In genomic region chr9:126301985-126302603, GRCh38 we compare ENCODE assay signal across 8 cellular contexts. TPM values are rescaled to one million over a fixed set of nuclear protein-coding genes. Genes with fewer than 3 reads are reported as not detected.
DNase-seq lines count a peak whose midpoint lies in the region; ATAC-seq and TF ChIP-seq lines count a peak whose summit lies in the region.

No MANE protein-coding gene starts in this region.

- H3K9me3 Mint-ChIP-seq in activated naive CD8-positive, alpha-beta T cell treated with anti-CD3 and anti-CD28 coated beads, Interleukin-2, amount 10 ng/mL, durations not matched to agents 7 days and 5 days = no peaks in the 10 kb centered on the region

- TF ChIP-seq POLR2A in prostate gland (IDR thresholded peaks at IDR 0.05) = no peak

- H3K4me3 ChIP-seq in cardiac muscle cell (no peak overlapping the region), prostate gland (no peak overlapping the region)

- DNase-seq in DMS114 treated with DMSO at 0.1 percent for 48 hours (lab: John Stamatoyannopoulos, UW; ENCODE audit: unreplicated experiment) = peak; percentile 55
- peak; percentile 68 for DNase-seq in KBM-7
- DNase-seq in RKO (ENCODE audit: low spot score) = peak; percentile 86
- DNase-seq in activated naive CD8-positive, alpha-beta T cell treated with anti-CD3 and anti-CD28 coated beads, Interleukin-2, amount 10 ng/mL, durations not matched to agents 7 days and 5 days = no peak
- DNase-seq in cardiac muscle cell (ENCODE audit: low read depth in 1 of 2, low spot score in 1 of 2) = peak; percentile 58 to 70
- DNase-seq in prostate gland (ENCODE audit: low spot score) = peak; percentile 56

- H3K4me1 ChIP-seq in cardiac muscle cell (ENCODE audit: low read depth) (no peaks in the 10 kb centered on the region), prostate gland (replicated peaks) (no peaks in the 10 kb centered on the region)

- intact Hi-C loops in prostate gland (cut with DNase I) = loop anchor here (2.0 to 5.0 kb wide), 2 partner anchors 95 to 189 kb away; no protein-coding TSS in a partner anchor

- no peak overlapping the region for H3K27ac ChIP-seq in cardiac muscle cell
- H3K27ac ChIP-seq in prostate gland = no peak overlapping the region

- H3K4me1 Mint-ChIP-seq in activated naive CD8-positive, alpha-beta T cell treated with anti-CD3 and anti-CD28 coated beads, Interleukin-2, amount 10 ng/mL, durations not matched to agents 7 days and 5 days = peaks cover 13% of the 10 kb centered on the region

- H3K9me3 ChIP-seq in cardiac muscle cell (ENCODE audit: low read depth) = no peaks in the 10 kb centered on the region
- H3K9me3 ChIP-seq in prostate gland = no peaks in the 10 kb centered on the region

- H3K4me3 Mint-ChIP-seq in activated naive CD8-positive, alpha-beta T cell treated with anti-CD3 and anti-CD28 coated beads, Interleukin-2, amount 10 ng/mL, durations not matched to agents 7 days and 5 days = no peak overlapping the region

- H3K27me3 ChIP-seq in cardiac muscle cell = no peaks in the 10 kb centered on the region
- no peaks in the 10 kb centered on the region for H3K27me3 ChIP-seq in prostate gland (replicated peaks; ENCODE audit: insufficient read depth)

- ATAC-seq in activated naive CD8-positive, alpha-beta T cell treated with anti-CD3 and anti-CD28 coated beads, Interleukin-2, amount 10 ng/mL, durations not matched to agents 7 days and 5 days (ENCODE audit: low read depth) = peak; percentile 91
- ATAC-seq in HG03457 (IDR thresholded peaks at IDR 0.05; ENCODE audit: unreplicated experiment) (no peak), HG03571 (IDR thresholded peaks at IDR 0.05; ENCODE audit: unreplicated experiment) (no peak)

- WGBS in prostate gland = 36% methylated on average over 4 of the region's 4 CpGs

- H3K36me3 Mint-ChIP-seq in activated naive CD8-positive, alpha-beta T cell treated with anti-CD3 and anti-CD28 coated beads, Interleukin-2, amount 10 ng/mL, durations not matched to agents 7 days and 5 days = no peaks in the 10 kb centered on the region

- in situ Hi-C loops in KBM-7 (cut with MboI; ENCODE audit: low pct_unique_long_range_greater_than_20kb, low sequenced_read_pairs) = no loop called here

- H3K27me3 Mint-ChIP-seq in activated naive CD8-positive, alpha-beta T cell treated with anti-CD3 and anti-CD28 coated beads, Interleukin-2, amount 10 ng/mL, durations not matched to agents 7 days and 5 days = peaks cover 3% of the 10 kb centered on the region

- no peak overlapping the region for H3K27ac Mint-ChIP-seq in activated naive CD8-positive, alpha-beta T cell treated with anti-CD3 and anti-CD28 coated beads, Interleukin-2, amount 10 ng/mL, durations not matched to agents 7 days and 5 days

- TF ChIP-seq CTCF in cardiac muscle cell (IDR thresholded peaks at IDR 0.05; ENCODE audit: low read depth, low read length) (peak; percentile 76), prostate gland (IDR thresholded peaks at IDR 0.05) (peak; percentile 13 to 73 (median 68))

- H3K36me3 ChIP-seq in cardiac muscle cell (no peaks in the 10 kb centered on the region), prostate gland (no peaks in the 10 kb centered on the region)

- POLR2A ChIA-PET in activated naive CD8-positive, alpha-beta T cell treated with anti-CD3 and anti-CD28 coated beads, Interleukin-2, amount 10 ng/mL, durations not matched to agents 7 days and 5 days (lab: Charles Lee) = interaction anchor here (0.6 kb wide), 1 partner anchor 96 kb away, joined by 3 read pairs; no protein-coding TSS in a partner anchor

RNA-seq across cellular contexts. Expression of gene MVB12B, which starts 24.5 kb away (rescaled TPM):
- 10 to 100 TPM; 33.5 to 34.1 TPM for total RNA-seq in activated naive CD8-positive, alpha-beta T cell treated with anti-CD3 and anti-CD28 coated beads, Interleukin-2, amount 10 ng/mL, durations not matched to agents 7 days and 5 days
- total RNA-seq in cardiac muscle cell (23.4 and 29.9 TPM in 2 replicates), prostate gland (10 to 100 TPM; 17.3 to 28.4 TPM)
- 18.9 and 19.0 TPM in 2 replicates for polyA plus RNA-seq in cardiac muscle cell
